8 cellular contexts compared by ENCODE assay signal in the genomic region with DNA sequence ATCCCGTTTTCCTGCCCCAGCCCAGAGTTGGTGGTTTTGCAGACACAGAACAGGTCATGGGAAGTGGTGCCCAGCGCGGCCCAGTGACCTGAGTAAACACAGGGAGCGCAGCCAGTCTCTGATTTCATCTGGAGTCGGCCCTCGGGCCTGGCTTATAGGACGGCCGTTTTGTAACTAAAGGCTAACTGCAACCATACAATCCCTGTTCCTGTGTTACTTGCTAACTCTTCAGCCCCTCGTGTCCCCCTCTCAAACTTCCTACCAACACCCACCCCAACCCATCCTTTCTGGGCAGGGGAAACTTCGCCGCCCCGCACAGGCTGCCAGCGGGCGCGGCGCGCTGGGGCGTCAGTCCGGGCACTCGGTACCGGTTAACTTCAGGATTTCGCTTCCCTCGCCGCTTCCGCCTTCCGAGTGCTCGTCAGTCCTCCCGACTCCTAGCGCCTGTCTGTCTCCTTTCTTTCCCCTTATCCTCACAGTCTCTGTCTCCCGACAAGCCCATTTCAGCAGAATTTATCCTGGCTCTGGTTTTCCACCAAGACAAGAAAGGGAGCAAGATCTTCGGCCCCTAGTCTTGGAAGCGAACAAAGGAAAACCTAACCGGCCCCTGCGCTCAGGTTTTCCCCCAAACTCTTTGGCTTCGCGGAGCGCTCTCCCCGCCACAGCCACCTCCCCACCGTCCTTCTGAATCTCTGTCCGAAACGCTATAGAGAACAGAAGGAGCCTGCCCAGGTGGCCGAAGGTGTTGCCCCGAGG. TPM values are rescaled to one million over a fixed set of nuclear protein-coding genes. Genes with fewer than 3 reads are reported as not detected.
DNase-seq lines count a peak whose midpoint lies in the region; ATAC-seq and TF ChIP-seq lines count a peak whose summit lies in the region.

No MANE protein-coding gene starts in this region.

- DNase-seq in SK-N-SH (no peak), NCI-H510A treated with DMSO at 0.1 percent for 48 hours (lab: John Stamatoyannopoulos, UW) (peak; percentile 72), dorsolateral prefrontal cortex (no peak), neural progenitor cell (ENCODE audit: low spot score) (peak; percentile 80), GM19240 (ENCODE audit: insufficient read length, low spot score) (no peak), AG08396 (ENCODE audit: low spot score) (no peak)

- H2AFZ ChIP-seq in SK-N-SH (ENCODE audit: low read depth) (no peak overlapping the region), neural progenitor cell (replicated peaks) (no peak overlapping the region)

- H3K9me3 Mint-ChIP-seq in neural progenitor cell, result no peaks in the 10 kb centered on the region

- CTCF ChIA-PET in SK-N-SH (lab: Yijun Ruan, JAX), result interaction anchor here (0.6 to 1.9 kb wide), 5 partner anchors 10 to 1142 kb away, joined by 3 to 7 read pairs (median 3); no protein-coding TSS in a partner anchor

- peaks cover 89% of the 10 kb centered on the region for H3K27me3 Mint-ChIP-seq in neural progenitor cell (ENCODE audit: insufficient read depth, low read depth)

- peak overlapping the region; percentile 79 for H3K4me3 Mint-ChIP-seq in neural progenitor cell

- intact Hi-C loops in dorsolateral prefrontal cortex (cut with DNase I), result no loop called here

- TF ChIP-seq RAD21 in SK-N-SH (IDR thresholded peaks at IDR 0.05; ENCODE audit: low read length), result no peak

- no peak for ATAC-seq in SK-N-SH treated with all-trans-retinoic acid at 6 μM for 48 hours
- ATAC-seq in GM21526 (IDR thresholded peaks at IDR 0.05; ENCODE audit: low FRiP score, unreplicated experiment), result no peak

- no peaks in the 10 kb centered on the region for H3K9me3 ChIP-seq in SK-N-SH
- no peaks in the 10 kb centered on the region for H3K9me3 ChIP-seq in neural progenitor cell (ENCODE audit: low read depth)

- TF ChIP-seq CTCF in SK-N-SH (IDR thresholded peaks at IDR 0.05) (no peak), dorsolateral prefrontal cortex (IDR thresholded peaks at IDR 0.05 in 54 of 56, conservative IDR thresholded peaks at IDR 0.05 in 2 of 56; ENCODE audit: low read depth in 1 of 56, partially characterized antibody in 56 of 56) (no peak), neural progenitor cell (IDR thresholded peaks at IDR 0.05) (no peak)

- 6% methylated on average over 39 of the region's 43 CpGs for WGBS in SK-N-SH (ENCODE audit: low lambda C conversion rate)

- POLR2A ChIA-PET in SK-N-SH (lab: Yijun Ruan, JAX), result no interaction called here

- H3K4me3 ChIP-seq in SK-N-SH (ENCODE audit: low read depth in 2 of 2, low read length in 1 of 2), result peak overlapping the region; percentile 61 to 74
- peak overlapping the region in 52 of 59 donors; percentile 12 to 71 (median 56) for H3K4me3 ChIP-seq in dorsolateral prefrontal cortex
- peak overlapping the region; percentile 24 for H3K4me3 ChIP-seq in neural progenitor cell

- no peaks in the 10 kb centered on the region for H3K27me3 ChIP-seq in SK-N-SH (ENCODE audit: insufficient read depth)
- H3K27me3 ChIP-seq in dorsolateral prefrontal cortex, result peaks cover 20 to 100% (median 98%) of the 10 kb centered on the region in 45 donors
- H3K27me3 ChIP-seq in neural progenitor cell, result peaks cover 100% of the 10 kb centered on the region

- H3K9ac ChIP-seq in SK-N-SH (peak overlapping the region; percentile 94), neural progenitor cell (no peak overlapping the region)

- peaks cover 86% of the 10 kb centered on the region for H3K79me2 ChIP-seq in SK-N-SH (ENCODE audit: insufficient read depth)
- H3K79me2 ChIP-seq in neural progenitor cell (ENCODE audit: low read depth), result no peaks in the 10 kb centered on the region

- H3F3A ChIP-seq in SK-N-SH (replicated peaks; ENCODE audit: insufficient read depth), result peaks cover 22% of the 10 kb centered on the region
- H3F3A ChIP-seq in neural progenitor cell (ENCODE audit: low read depth), result peaks cover 80% of the 10 kb centered on the region

- no peaks in the 10 kb centered on the region for H3K36me3 Mint-ChIP-seq in neural progenitor cell

- TF ChIP-seq EP300 in SK-N-SH (IDR thresholded peaks at IDR 0.05; ENCODE audit: borderline replicate concordance in 1 of 2, low read depth in 1 of 2, low read length in 1 of 2), result 0 out of 4 replicates have a peak, but pooled peaks of 1 of the 2 experiments have one; percentile 10

- H3K4me2 ChIP-seq in SK-N-SH, result peak overlapping the region; percentile 86
- peak overlapping the region; percentile 58 for H3K4me2 ChIP-seq in neural progenitor cell

- H3K27ac Mint-ChIP-seq in neural progenitor cell, result no peak overlapping the region

- H3K36me3 ChIP-seq in SK-N-SH (replicated peaks in 1 of 2; ENCODE audit: control insufficient read depth in 1 of 2, insufficient read depth in 2 of 2, low read length in 1 of 2) (peaks cover 29 to 45% of the 10 kb centered on the region in 2 experiments), neural progenitor cell (no peaks in the 10 kb centered on the region)

- H3K4me1 Mint-ChIP-seq in neural progenitor cell, result peaks cover 36% of the 10 kb centered on the region

- peak overlapping the region; percentile 71 to 87 for H3K27ac ChIP-seq in SK-N-SH (ENCODE audit: low read depth in 2 of 2, low read length in 1 of 2)
- H3K27ac ChIP-seq in dorsolateral prefrontal cortex, result peak overlapping the region in 9 of 59 donors; percentile 1 to 72 (median 31)
- no peak overlapping the region for H3K27ac ChIP-seq in neural progenitor cell

- no peaks in the 10 kb centered on the region for H3K9me2 ChIP-seq in SK-N-SH

- H3K4me1 ChIP-seq in SK-N-SH (ENCODE audit: control insufficient read depth in 1 of 2, insufficient read depth in 2 of 2, low read depth in 1 of 2, low read length in 1 of 2) (peaks cover 9 to 16% of the 10 kb centered on the region in 2 experiments; a peak in 3 of 4 replicates), neural progenitor cell (peaks cover 48% of the 10 kb centered on the region)

- peaks cover 48% of the 10 kb centered on the region for H4K20me1 ChIP-seq in SK-N-SH (ENCODE audit: insufficient read depth)
- peaks cover 93% of the 10 kb centered on the region for H4K20me1 ChIP-seq in neural progenitor cell (ENCODE audit: low read depth)

TF ChIP-seq in SK-N-SH, 30 proteins besides CTCF, POLR2A, EP300 and RAD21 (continues in another document):
- TF ChIP-seq TAF1 (IDR thresholded peaks at IDR 0.05; ENCODE audit: borderline replicate concordance, low read depth, low read length) (peak; percentile 47), TCF12 (IDR thresholded peaks at IDR 0.05) (peak; percentile 37; the same call in 1 of the 2 replicates), NRF1 (IDR thresholded peaks at IDR 0.05; ENCODE audit: low read depth, low read length) (no peak)

TF ChIP-seq in SK-N-SH treated with all-trans-retinoic acid at 6 μM for 48 hours, 23 proteins besides CTCF, POLR2A, EP300 and RAD21 (continues in another document):
- TF ChIP-seq OSR1 (CRISPR knock-in tag; IDR thresholded peaks at IDR 0.05) (no peak), RARB (CRISPR knock-in tag; IDR thresholded peaks at IDR 0.05) (no peak), ZNF8 (CRISPR knock-in tag; IDR thresholded peaks at IDR 0.05) (no peak), SNAI2 (CRISPR knock-in tag; IDR thresholded peaks at IDR 0.05) (no peak), ESRRG (CRISPR knock-in tag; IDR thresholded peaks at IDR 0.05) (no peak), ARNTL (CRISPR knock-in tag; IDR thresholded peaks at IDR 0.05; ENCODE audit: borderline replicate concordance, low read depth) (no peak)
- TF ChIP-seq, protein P1, sequence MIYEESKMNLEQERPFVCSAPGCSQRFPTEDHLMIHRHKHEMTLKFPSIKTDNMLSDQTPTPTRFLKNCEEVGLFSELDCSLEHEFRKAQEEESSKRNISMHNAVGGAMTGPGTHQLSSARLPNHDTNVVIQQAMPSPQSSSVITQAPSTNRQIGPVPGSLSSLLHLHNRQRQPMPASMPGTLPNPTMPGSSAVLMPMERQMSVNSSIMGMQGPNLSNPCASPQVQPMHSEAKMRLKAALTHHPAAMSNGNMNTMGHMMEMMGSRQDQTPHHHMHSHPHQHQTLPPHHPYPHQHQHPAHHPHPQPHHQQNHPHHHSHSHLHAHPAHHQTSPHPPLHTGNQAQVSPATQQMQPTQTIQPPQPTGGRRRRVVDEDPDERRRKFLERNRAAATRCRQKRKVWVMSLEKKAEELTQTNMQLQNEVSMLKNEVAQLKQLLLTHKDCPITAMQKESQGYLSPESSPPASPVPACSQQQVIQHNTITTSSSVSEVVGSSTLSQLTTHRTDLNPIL (CRISPR knock-in tag; IDR thresholded peaks at IDR 0.05; ENCODE audit: low read depth), result no peak
- TF ChIP-seq, protein P2, sequence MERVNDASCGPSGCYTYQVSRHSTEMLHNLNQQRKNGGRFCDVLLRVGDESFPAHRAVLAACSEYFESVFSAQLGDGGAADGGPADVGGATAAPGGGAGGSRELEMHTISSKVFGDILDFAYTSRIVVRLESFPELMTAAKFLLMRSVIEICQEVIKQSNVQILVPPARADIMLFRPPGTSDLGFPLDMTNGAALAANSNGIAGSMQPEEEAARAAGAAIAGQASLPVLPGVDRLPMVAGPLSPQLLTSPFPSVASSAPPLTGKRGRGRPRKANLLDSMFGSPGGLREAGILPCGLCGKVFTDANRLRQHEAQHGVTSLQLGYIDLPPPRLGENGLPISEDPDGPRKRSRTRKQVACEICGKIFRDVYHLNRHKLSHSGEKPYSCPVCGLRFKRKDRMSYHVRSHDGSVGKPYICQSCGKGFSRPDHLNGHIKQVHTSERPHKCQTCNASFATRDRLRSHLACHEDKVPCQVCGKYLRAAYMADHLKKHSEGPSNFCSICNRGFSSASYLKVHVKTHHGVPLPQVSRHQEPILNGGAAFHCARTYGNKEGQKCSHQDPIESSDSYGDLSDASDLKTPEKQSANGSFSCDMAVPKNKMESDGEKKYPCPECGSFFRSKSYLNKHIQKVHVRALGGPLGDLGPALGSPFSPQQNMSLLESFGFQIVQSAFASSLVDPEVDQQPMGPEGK (CRISPR knock-in tag; IDR thresholded peaks at IDR 0.05; ENCODE audit: borderline replicate concordance), result no peak

RNA-seq across cellular contexts. Expression of a gene that starts 2.0 kb away (rescaled TPM):
- 31.2 and 52.1 TPM in 2 replicates for polyA plus RNA-seq in SK-N-SH (2012; rRNA removed)
- polyA plus RNA-seq in SK-N-SH (2012; cell fraction: cytosol; rRNA removed), result 34.8 and 43.7 TPM in 2 replicates
- polyA plus RNA-seq in SK-N-SH (2012; cell fraction: nucleus; rRNA removed), result 42.7 and 45.1 TPM in 2 replicates
- total RNA-seq in dorsolateral prefrontal cortex, result 1 to 10 TPM in 15 of 120 experiments, under 1 TPM in 84, not detected in 21; 0.10 to 2.5 (median 0.45) TPM
- 0.28 TPM in 1 of 2 replicates, not detected in the other for total RNA-seq in neural progenitor cell (ENCODE audit: low replicate concordance)

Comparison
In these comparisons a context has a peak if more than half of its experiments do, and no peak if none do; other contexts are left out.
1. DNase-seq: peak in NCI-H510A treated with DMSO at 0.1 percent for 48 hours (single experiment) and neural progenitor cell (single experiment); none in SK-N-SH (single experiment), dorsolateral prefrontal cortex (0 of 10), GM19240 (single experiment) and AG08396 (single experiment).
2. Peak in every context shown above with its lines, with median percentiles within 50 percentile points of each other: H3K4me3 ChIP-seq.